In the genomic region with DNA sequence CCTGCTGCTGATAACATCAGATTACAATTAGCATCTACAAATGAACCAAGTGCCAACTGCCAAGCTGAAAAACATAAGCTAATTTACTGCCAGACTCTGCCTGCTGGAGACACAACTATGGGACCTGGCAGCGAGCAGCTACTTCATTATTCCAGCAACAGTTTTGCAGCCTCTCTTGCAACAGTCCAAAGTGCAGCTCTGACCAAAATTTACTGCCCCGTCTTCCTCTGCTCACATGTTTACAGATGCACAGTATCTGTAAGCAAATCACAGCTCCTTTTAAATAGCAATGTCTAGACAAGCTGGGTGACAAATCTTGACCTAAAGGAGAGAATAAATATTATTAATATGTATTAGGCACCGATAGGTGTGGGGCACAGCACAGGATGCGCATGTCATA, we compare ENCODE assay signal across 18 cellular contexts.
DNase-seq lines count a peak whose midpoint lies in the region; ATAC-seq, FAIRE-seq and TF ChIP-seq lines count a peak whose summit lies in the region.
"Had no signal": no experiment of that assay in that cellular context is flagged by ENCODE, and none has a peak within 500 bp of the region (broad histone marks: within the 10 kb centered on the region; RNA-seq: fewer than 3 reads in every experiment).

No MANE protein-coding gene starts in this region.

- 34 to 56% (median 53%) methylated on average over 4 of the region's 4 CpGs for WGBS in small intestine, 3 donors

- no peak for FAIRE-seq in small intestine (lab: Jason Lieb, UNC)
- FAIRE-seq: GM12878, H1, HTR-8/SVneo had no signal

- in situ Hi-C loops in G401 (cut with HindIII; ENCODE audit: low sequenced_read_pairs): no loop called here
- in situ Hi-C loops in GM13977 (cut with MboI; ENCODE audit: low pct_unique_long_range_greater_than_20kb, low sequenced_read_pairs, unreplicated experiment): no loop called here

- H3K4me3 ChIP-seq in small intestine (ENCODE audit: low read depth in 1 of 2, low read length in 2 of 2): no peak overlapping the region
- H3K4me3 ChIP-seq: BLaER1 treated with 17β-estradiol and CSF1 and Interleukin-3, amounts not matched to agents 10 nM and 100 nM; GM12878; SJSA1 had no signal

- TF ChIP-seq CTCF in GM13977 (IDR thresholded peaks at IDR 0.05; ENCODE audit: extremely low read depth, insufficient read depth, missing control alignments): no peak

- no peaks in the 10 kb centered on the region for H3K4me1 ChIP-seq in small intestine (ENCODE audit: control insufficient read depth in 2 of 2, insufficient read depth in 1 of 2, low read depth in 1 of 2, low read length in 1 of 2)
- H3K4me1 ChIP-seq: BLaER1 treated with 17β-estradiol and CSF1 and Interleukin-3, amounts not matched to agents 10 nM and 100 nM; SJSA1 had no signal

- DNase-seq in G401 (ENCODE audit: low spot score) (peak; percentile 43), NCI-H446 treated with DMSO at 0.1 percent for 48 hours (lab: John Stamatoyannopoulos, UW) (peak; percentile 79), cerebellum (ENCODE audit: low spot score) (peak; percentile 3), small intestine (peak; percentile 37), C1 segment of cervical spinal cord (lab: John Stamatoyannopoulos, UW) (no peak), GM13977 (ENCODE audit: low spot score) (no peak)
- DNase-seq in stimulated activated naive CD8-positive, alpha-beta T cell treated with anti-CD3 and anti-CD28 coated beads, Interleukin-15, Interleukin-2, amounts not matched to agents 100 U/mL and 50 U/mL, for 24 hours: no peak
- DNase-seq: HFFc6, KG1, NCI-H1048, NCI-H187, NCI-H510A treated with DMSO at 0.1 percent for 48 hours, T-helper 1 cell had no signal

- H3K36me3 ChIP-seq in small intestine (ENCODE audit: control insufficient read depth in 2 of 2, insufficient read depth in 2 of 2, low read length in 2 of 2): no peaks in the 10 kb centered on the region
- H3K36me3 ChIP-seq: BLaER1 treated with 17β-estradiol and CSF1 and Interleukin-3, amounts not matched to agents 10 nM and 100 nM; SJSA1 had no signal

- no peak overlapping the region for H3K27ac ChIP-seq in small intestine (ENCODE audit: low read depth in 1 of 2, low read length in 1 of 2)
- H3K27ac ChIP-seq: BLaER1 treated with 17β-estradiol and CSF1 and Interleukin-3, amounts not matched to agents 10 nM and 100 nM; SJSA1 had no signal

- no peaks in the 10 kb centered on the region for H3K27me3 ChIP-seq in small intestine (ENCODE audit: control insufficient read depth in 2 of 2, insufficient read depth in 2 of 2, low read length in 2 of 2)
- H3K27me3 ChIP-seq: BLaER1 treated with 17β-estradiol and CSF1 and Interleukin-3, amounts not matched to agents 10 nM and 100 nM; SJSA1 had no signal

- no peaks in the 10 kb centered on the region for H3K9me3 ChIP-seq in small intestine (ENCODE audit: control insufficient read depth, low read depth)
- H3K9me3 ChIP-seq: BLaER1 treated with 17β-estradiol and CSF1 and Interleukin-3, amounts not matched to agents 10 nM and 100 nM; SJSA1 had no signal

- no peak for ATAC-seq in stimulated activated naive CD8-positive, alpha-beta T cell treated with anti-CD3 and anti-CD28 coated beads, Interleukin-15, Interleukin-2, amounts not matched to agents 100 U/mL and 50 U/mL, for 24 hours
- ATAC-seq: GM12878 had no signal

Comparison
In these comparisons a context has a peak if more than half of its experiments do, and no peak if none do; other contexts are left out.
1. DNase-seq: peak in G401 (single experiment), NCI-H446 treated with DMSO at 0.1 percent for 48 hours (single experiment), cerebellum (single experiment) and small intestine (single experiment); none in stimulated activated naive CD8-positive, alpha-beta T cell treated with anti-CD3 and anti-CD28 coated beads, Interleukin-15, Interleukin-2, amounts not matched to agents 100 U/mL and 50 U/mL, for 24 hours (single experiment), C1 segment of cervical spinal cord (0 of 14) and GM13977 (single experiment).